8 cellular contexts compared by ENCODE assay signal in the genomic region with DNA sequence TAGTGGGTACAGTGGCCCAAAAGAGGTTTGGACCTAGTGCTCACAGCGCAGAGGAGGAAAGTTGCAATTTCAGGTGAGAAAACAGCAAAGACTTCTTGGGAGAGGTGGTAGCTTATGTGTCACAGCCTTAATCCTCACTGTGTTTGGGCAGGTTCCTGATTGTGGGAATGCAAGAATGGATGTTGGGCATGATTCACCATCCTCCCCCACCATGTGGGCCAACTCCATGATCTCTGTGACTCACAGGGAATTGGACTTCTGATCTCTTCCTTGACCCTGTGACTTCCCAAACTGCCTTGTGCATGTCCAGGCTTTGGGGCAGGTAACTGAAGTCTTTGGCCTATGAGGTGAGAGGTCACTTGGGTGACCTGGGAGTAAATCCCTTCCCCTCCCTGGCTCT. TPM values are rescaled to one million over a fixed set of nuclear protein-coding genes. Genes with fewer than 3 reads are reported as not detected.
DNase-seq lines count a peak whose midpoint lies in the region; ATAC-seq and TF ChIP-seq lines count a peak whose summit lies in the region.
"Had no signal": no experiment of that assay in that cellular context is flagged by ENCODE, and none has a peak within 500 bp of the region (broad histone marks: within the 10 kb centered on the region; RNA-seq: fewer than 3 reads in every experiment).

No MANE protein-coding gene starts in this region.

- H3K4me3 ChIP-seq in retinal pigment epithelial cell (ENCODE audit: low read length), result no peak overlapping the region

- no peak for TF ChIP-seq CTCF in retinal pigment epithelial cell (conservative IDR thresholded peaks at IDR 0.05; ENCODE audit: low read depth, low read length)

- H3K27ac ChIP-seq in epithelial cell of prostate, result peak overlapping the region; percentile 56

- DNase-seq in GM04503 (ENCODE audit: low read depth) (peak; percentile 44), M059J (ENCODE audit: low read depth) (peak; percentile 91), epithelial cell of prostate (ENCODE audit: low read depth, low spot score) (peak; percentile 70), retinal pigment epithelial cell (ENCODE audit: low read depth) (peak; percentile 61), NCI-H345 treated with DMSO at 0.1 percent for 48 hours (lab: John Stamatoyannopoulos, UW; ENCODE audit: unreplicated experiment) (no peak), NAMALWA (ENCODE audit: low spot score) (no peak)
- DNase-seq: NCI-H1930 had no signal

- no peak for ATAC-seq in GM19395 (IDR thresholded peaks at IDR 0.05; ENCODE audit: unreplicated experiment)

RNA-seq across cellular contexts. Expression of a gene that starts 1.8 kb away (rescaled TPM):
- 11.1 and 19.6 TPM in 2 replicates for total RNA-seq in M059J (2014; rRNA removed; shearing (Covaris generic))

Comparison
In these comparisons a context has a peak if more than half of its experiments do, and no peak if none do; other contexts are left out.
1. DNase-seq: peak in GM04503 (single experiment), M059J (single experiment), epithelial cell of prostate (single experiment) and retinal pigment epithelial cell (single experiment); none in NCI-H345 treated with DMSO at 0.1 percent for 48 hours (single experiment) and NAMALWA (single experiment).